Comparison of ENCODE assay signal across 8 cellular contexts in the genomic region with DNA sequence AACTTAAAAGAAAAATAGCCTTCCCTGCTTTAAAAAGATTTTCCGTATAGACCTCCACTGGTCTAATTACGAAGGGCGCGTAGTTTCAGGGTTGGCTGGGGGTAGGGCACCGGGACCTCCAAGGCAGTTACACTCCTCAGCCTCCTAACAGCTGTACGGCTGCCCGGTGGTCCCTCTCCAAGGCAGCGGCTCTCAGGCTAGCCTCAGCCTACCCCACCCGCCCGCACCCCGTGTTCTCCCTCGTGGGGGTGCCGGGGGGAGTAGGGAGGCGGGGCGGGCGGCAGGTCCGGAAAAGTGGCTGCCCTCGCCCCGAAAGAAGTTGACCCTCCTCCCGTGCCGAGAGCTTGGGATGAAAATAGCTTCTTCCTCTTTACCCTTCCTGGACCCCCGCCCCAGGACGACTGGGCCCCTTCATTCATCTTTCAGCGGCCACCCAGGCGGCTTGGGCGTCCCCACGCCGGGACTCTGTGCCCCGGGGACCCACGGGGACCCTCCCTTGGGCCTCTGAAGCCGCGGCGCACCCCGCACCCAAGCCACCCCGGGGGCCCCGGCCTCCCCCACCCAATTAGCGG. TPM values are rescaled to one million over a fixed set of nuclear protein-coding genes. Genes with fewer than 3 reads are reported as not detected.
DNase-seq lines count a peak whose midpoint lies in the region; ATAC-seq and TF ChIP-seq lines count a peak whose summit lies in the region.

No MANE protein-coding gene starts in this region.

- H2AFZ ChIP-seq in trophoblast cell (ENCODE audit: insufficient read depth, low read length, poor library complexity) = peak overlapping the region; percentile 45

- H4K12ac ChIP-seq in trophoblast cell (ENCODE audit: low read depth, low read length) = peak overlapping the region; percentile 99

- peak overlapping the region; percentile 95 for H3K9ac ChIP-seq in trophoblast cell (ENCODE audit: low read length)

- H3K79me2 ChIP-seq in trophoblast cell (ENCODE audit: control insufficient read depth, insufficient read depth, low read length, poor library complexity) = peaks cover 30% of the 10 kb centered on the region

- H3K4me1 ChIP-seq in cardiac muscle cell (ENCODE audit: low read depth) (peaks cover 22% of the 10 kb centered on the region), trophoblast cell (ENCODE audit: control insufficient read depth in 1 of 2, insufficient read depth in 2 of 2, low read length in 2 of 2) (peaks cover 17 to 20% of the 10 kb centered on the region in 2 experiments)

- H4K91ac ChIP-seq in trophoblast cell (ENCODE audit: low read depth, low read length) = peak overlapping the region; percentile 100

- H3K27ac ChIP-seq in cardiac muscle cell (peak overlapping the region; percentile 98), trophoblast cell (ENCODE audit: low read depth, low read length) (peak overlapping the region; percentile 100)

- H3K4me3 ChIP-seq in cardiac muscle cell = peak overlapping the region; percentile 100
- H3K4me3 ChIP-seq in trophoblast cell (ENCODE audit: low read depth, low read length) = peak overlapping the region; percentile 81

- no peak overlapping the region for H3K23ac ChIP-seq in trophoblast cell (ENCODE audit: low read length)

- H3K9me3 ChIP-seq in cardiac muscle cell (ENCODE audit: low read depth) (no peaks in the 10 kb centered on the region), trophoblast cell (ENCODE audit: insufficient read depth, low read depth, low read length) (no peaks in the 10 kb centered on the region)

- H3K36me3 ChIP-seq in cardiac muscle cell (no peaks in the 10 kb centered on the region), trophoblast cell (ENCODE audit: control insufficient read depth in 1 of 2, insufficient read depth in 2 of 2, low read length in 2 of 2) (peaks cover under 1 to 7% of the 10 kb centered on the region in 2 experiments)

- H3K14ac ChIP-seq in trophoblast cell (ENCODE audit: low read length) = peak overlapping the region; percentile 99

- DNase-seq in cardiac muscle cell (ENCODE audit: low read depth in 1 of 2, low spot score in 1 of 2) = peak; percentile 47 to 50
- DNase-seq in cardiac septum (ENCODE audit: low spot score) = no peak
- DNase-seq in NCI-H2171 (lab: John Stamatoyannopoulos, UW) = peak; percentile 23
- peak; percentile 17 for DNase-seq in activated naive CD4-positive, alpha-beta T cell treated with anti-CD3 and anti-CD28 coated beads, Interleukin-2, amount 50 U/mL, for 16 hours
- peak in 35 of 42 donors; percentile 13 to 74 (median 39) for DNase-seq in head of caudate nucleus
- no peak for DNase-seq in trophoblast cell
- DNase-seq in A172 (ENCODE audit: low spot score) = no peak

- H4K8ac ChIP-seq in trophoblast cell (ENCODE audit: low read depth, low read length) = peak overlapping the region; percentile 97

- H2BK12ac ChIP-seq in trophoblast cell (ENCODE audit: low read length) = peak overlapping the region; percentile 24

- peak overlapping the region; percentile 75 for H3K4me2 ChIP-seq in trophoblast cell (ENCODE audit: low read length)

- peak overlapping the region; percentile 96 for H2AK5ac ChIP-seq in trophoblast cell (ENCODE audit: low read length)

- ATAC-seq in GM18870 (IDR thresholded peaks at IDR 0.05; ENCODE audit: unreplicated experiment) = no peak

- peak overlapping the region; percentile 98 for H3K4ac ChIP-seq in trophoblast cell (ENCODE audit: low read depth, low read length)

- TF ChIP-seq CTCF in cardiac muscle cell (IDR thresholded peaks at IDR 0.05; ENCODE audit: low read depth, low read length) = no peak

- peak overlapping the region; percentile 98 for H2BK120ac ChIP-seq in trophoblast cell (ENCODE audit: insufficient read depth, low read length, poor library complexity)

- H2BK5ac ChIP-seq in trophoblast cell (ENCODE audit: low read depth, low read length, poor library complexity) = peak overlapping the region; percentile 100

- WGBS in trophoblast cell (ENCODE audit: extremely low coverage, insufficient coverage, insufficient read length) = no CpG with 5 or more reads among the region's 37 CpGs

- peaks cover 37% of the 10 kb centered on the region for H3K79me1 ChIP-seq in trophoblast cell (ENCODE audit: low read length)

- H3K27me3 ChIP-seq in cardiac muscle cell (no peaks in the 10 kb centered on the region), trophoblast cell (ENCODE audit: insufficient read depth, low read length) (no peaks in the 10 kb centered on the region)

- intact Hi-C loops in cardiac septum (cut with DNase I) = loop anchor here (5.0 kb wide), 1 partner anchor 69 kb away; no protein-coding TSS in a partner anchor
- intact Hi-C loops in head of caudate nucleus (cut with DNase I) = loop anchor here (5.0 kb wide), 1 partner anchor 186 kb away; a partner anchor contains a TSS

- H3K18ac ChIP-seq in trophoblast cell (ENCODE audit: low read length) = peak overlapping the region; percentile 99

RNA-seq across cellular contexts. Expression of a gene that starts 1.0 kb away (rescaled TPM):
- 11.8 and 17.0 TPM in 2 replicates for total RNA-seq in cardiac muscle cell
- polyA plus RNA-seq in cardiac muscle cell = 5.3 and 8.9 TPM in 2 replicates
- 12.5 TPM for total RNA-seq in cardiac septum
- 39.7 and 41.7 TPM in 2 replicates for polyA plus RNA-seq in trophoblast cell (2013)
- total RNA-seq in A172 (2014; rRNA removed; shearing (Covaris generic)) = 11.1 and 11.4 TPM in 2 replicates

Comparison
In these comparisons a context has a peak if more than half of its experiments do, and no peak if none do; other contexts are left out.
1. DNase-seq: peak in cardiac muscle cell (2 of 2), NCI-H2171 (single experiment), activated naive CD4-positive, alpha-beta T cell treated with anti-CD3 and anti-CD28 coated beads, Interleukin-2, amount 50 U/mL, for 16 hours (single experiment) and head of caudate nucleus (35 of 42); none in cardiac septum (single experiment), trophoblast cell (0 of 2) and A172 (single experiment).